ENCODE assay signal across 10 cellular contexts in genomic region chr2:62292190-62292589, GRCh38.
A peak's percentile ranks its signal among the peaks of the same experiment; 100 is the strongest.
DNase-seq lines count a peak whose midpoint lies in the region; ATAC-seq, FAIRE-seq and TF ChIP-seq lines count a peak whose summit lies in the region.
"Had no signal": no experiment of that assay in that cellular context is flagged by ENCODE, and none has a peak within 500 bp of the region (broad histone marks: within the 10 kb centered on the region; RNA-seq: fewer than 3 reads in every experiment).

No MANE protein-coding gene starts in this region.

- H3K27me3 ChIP-seq in pancreas (no peaks in the 10 kb centered on the region), aorta (ENCODE audit: control insufficient read depth in 1 of 2, insufficient read depth in 2 of 2, low read length in 1 of 2) (no peaks in the 10 kb centered on the region)

- H3K4me1 ChIP-seq in pancreas (peaks cover 19 to 23% (median 22%) of the 10 kb centered on the region in 3 donors), aorta (ENCODE audit: control insufficient read depth in 1 of 2, insufficient read depth in 2 of 2, low read length in 2 of 2) (no peaks in the 10 kb centered on the region)

- ATAC-seq in esophagus mucosa (peak; percentile 25), pancreas (peak; percentile 52 to 78 (median 66)), aorta (ENCODE audit: low FRiP score) (no peak)

- H3K9me3 ChIP-seq in pancreas (no peaks in the 10 kb centered on the region), aorta (ENCODE audit: control insufficient read depth, low read length) (no peaks in the 10 kb centered on the region)

- peak; percentile 84 for DNase-seq in DMS79 (lab: John Stamatoyannopoulos, UW)
- DNase-seq in NCI-H510A treated with DMSO at 0.1 percent for 48 hours (lab: John Stamatoyannopoulos, UW), result peak; percentile 65
- DNase-seq in pancreas, result peak in 4 of 6 donors; percentile 40 to 78 (median 66)
- DNase-seq in NK-92 treated with Interleukin-12 subunit alpha and Interleukin-12 subunit beta, amount 100 ng/mL, for 24 hours (lab: John Stamatoyannopoulos, UW), result no peak
- DNase-seq in aorta, result no peak
- DNase-seq in NCI-H1694 (lab: John Stamatoyannopoulos, UW), result no peak
- no peak for DNase-seq in HEK293T (ENCODE audit: extremely low spot score)
- DNase-seq: GDM1 had no signal

- H3K4me3 ChIP-seq in pancreas, result peak overlapping the region in 2 of 4 donors; percentile 8 to 26
- no peak overlapping the region for H3K4me3 ChIP-seq in aorta (ENCODE audit: low read length in 2 of 2)

- intact Hi-C loops in pancreas (cut with DNase I) (no loop called here), aorta (cut with DNase I) (loop anchor here in 1 of 2 donors (10.0 kb wide), 1 partner anchor 277 kb away; no protein-coding TSS in a partner anchor)

- 6 to 10% methylated on average over 4 of the region's 4 CpGs for WGBS in pancreas, 2 donors
- 18 to 23% methylated on average over 4 of the region's 4 CpGs for WGBS in aorta, 2 donors

- CTCF ChIA-PET in HEK293T (lab: Yijun Ruan, JAX), result no interaction called here

- H3K27ac ChIP-seq in pancreas (peak overlapping the region; percentile 68 to 94 (median 87)), aorta (ENCODE audit: low read depth in 1 of 2, low read length in 2 of 2) (no peak overlapping the region)
- H3K27ac ChIP-seq: HL-60 had no signal

- POLR2A ChIA-PET in HEK293T (lab: Yijun Ruan, JAX), result no interaction called here

- H3K36me3 ChIP-seq in pancreas (no peaks in the 10 kb centered on the region), aorta (ENCODE audit: control insufficient read depth in 1 of 2, insufficient read depth in 2 of 2, low read length in 1 of 2) (no peaks in the 10 kb centered on the region)

- no peak for TF ChIP-seq CTCF in pancreas (IDR thresholded peaks at IDR 0.05)

- no peak for FAIRE-seq in pancreas (lab: Jason Lieb, UNC)

TF ChIP-seq in HEK293T, 16 proteins besides CTCF, POLR2A, EP300 and RAD21:
- TF ChIP-seq LEF1 (IDR thresholded peaks at IDR 0.05; ENCODE audit: borderline replicate concordance), result no peak
- no peak for TF ChIP-seq FOXK2 (IDR thresholded peaks at IDR 0.05)
- no peak for TF ChIP-seq NFRKB (IDR thresholded peaks at IDR 0.05)
- no peak for TF ChIP-seq BHLHE40 (IDR thresholded peaks at IDR 0.05; ENCODE audit: borderline replicate concordance)
- TF ChIP-seq FOXM1 (IDR thresholded peaks at IDR 0.05; ENCODE audit: borderline replicate concordance), result no peak
- TF ChIP-seq FOXA1 (IDR thresholded peaks at IDR 0.05), result no peak
- TF ChIP-seq L3MBTL2 (conservative IDR thresholded peaks at IDR 0.05), result no peak
- no peak for TF ChIP-seq ARNT (IDR thresholded peaks at IDR 0.05)
- no peak for TF ChIP-seq CTBP1 (IDR thresholded peaks at IDR 0.05; ENCODE audit: borderline replicate concordance)
- no peak for TF ChIP-seq PKNOX1 (IDR thresholded peaks at IDR 0.05)
- TF ChIP-seq TARDBP (IDR thresholded peaks at IDR 0.05), result no peak
- TF ChIP-seq HDGF (IDR thresholded peaks at IDR 0.05; ENCODE audit: borderline replicate concordance), result no peak
- no peak for TF ChIP-seq SP1 (IDR thresholded peaks at IDR 0.05)
- no peak for TF ChIP-seq ZNF384 (IDR thresholded peaks at IDR 0.05)
- TF ChIP-seq ELF4 (IDR thresholded peaks at IDR 0.05), result no peak
- no peak for TF ChIP-seq SUZ12 (IDR thresholded peaks at IDR 0.05)

Comparison
In these comparisons a context has a peak if more than half of its experiments do, and no peak if none do; other contexts are left out.
1. DNase-seq: peak in DMS79 (single experiment), NCI-H510A treated with DMSO at 0.1 percent for 48 hours (single experiment) and pancreas (4 of 6); none in NK-92 treated with Interleukin-12 subunit alpha and Interleukin-12 subunit beta, amount 100 ng/mL, for 24 hours (single experiment), aorta (0 of 2), NCI-H1694 (single experiment) and HEK293T (single experiment).
2. H3K27ac ChIP-seq: peak in pancreas (4 of 4); none in aorta (0 of 2).